ENCODE assay signal across 24 cellular contexts in the genomic region with DNA sequence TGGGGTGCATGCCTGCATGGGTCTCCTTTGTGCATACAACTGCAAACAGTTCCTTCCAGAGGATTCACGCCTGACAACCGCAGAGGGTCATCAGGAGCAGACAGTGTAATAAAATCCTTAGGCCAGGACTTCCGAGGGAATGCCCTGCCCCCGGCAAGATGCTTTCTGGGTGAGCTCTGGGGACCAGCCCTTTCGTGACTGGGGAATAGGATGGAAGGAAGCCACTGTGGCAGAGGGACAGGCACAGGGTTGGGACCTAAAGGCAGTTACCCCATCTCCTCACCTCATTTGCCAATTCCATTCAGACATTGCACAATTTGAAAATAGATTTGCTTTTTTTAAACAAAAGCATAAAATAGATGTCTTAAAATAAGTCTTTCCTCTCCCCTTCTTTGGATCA. TPM values are rescaled to one million over a fixed set of nuclear protein-coding genes. Genes with fewer than 3 reads are reported as not detected.
"Had no signal": no experiment of that assay in that cellular context is flagged by ENCODE, and none has a peak within 500 bp of the region (broad histone marks: within the 10 kb centered on the region; RNA-seq: fewer than 3 reads in every experiment).

No MANE protein-coding gene starts in this region.

- H3K4me3 ChIP-seq: hepatocyte, left lung, suprapubic skin, transverse colon, vagina had no signal

- DNase-seq: activated B cell treated with CpG ODN at 0.5 μM for 24 hours; activated CD4-positive, alpha-beta memory T cell treated with anti-CD3 and anti-CD28 coated beads for 36 hours; activated CD4-positive, alpha-beta T cell treated with anti-CD3 and anti-CD28 coated beads for 4 hours; activated gamma-delta T cell treated with Interleukin-2 at 50 U/mL for 16 hours; activated T-cell treated with anti-CD3 and anti-CD28 coated beads for 4 hours; effector CD4-positive, alpha-beta T cell; left lung; occipital lobe; retina; stimulated activated CD4-positive, alpha-beta T cell treated with anti-CD3 and anti-CD28 coated beads, Interleukin-2, amount 100 ng/mL, for 24 hours; stimulated activated naive CD8-positive, alpha-beta T cell treated with anti-CD3 and anti-CD28 coated beads, Interleukin-15, Interleukin-2, amounts not matched to agents 100 U/mL and 50 U/mL, for 24 hours; transverse colon had no signal

- H3K9me3 ChIP-seq: left lung, suprapubic skin, transverse colon, vagina had no signal

- H3K27ac ChIP-seq: hepatocyte, left lung, suprapubic skin, transverse colon, vagina had no signal

- ATAC-seq: activated naive CD4-positive, alpha-beta T cell treated with anti-CD3 and anti-CD28 coated beads, Interleukin-2, amount 50 U/mL, for 72 hours; esophagus mucosa; left lung; stimulated activated naive CD8-positive, alpha-beta T cell treated with anti-CD3 and anti-CD28 coated beads, Interleukin-15, Interleukin-2, amounts not matched to agents 100 U/mL and 50 U/mL, for 24 hours had no signal

- H3K27me3 ChIP-seq: hepatocyte, left lung, suprapubic skin, transverse colon, vagina had no signal

- H3K36me3 ChIP-seq: left lung, transverse colon, vagina had no signal

- H3K4me1 ChIP-seq: left lung, suprapubic skin, transverse colon, vagina had no signal

RNA-seq across cellular contexts. Expression of gene GOLT1A, which starts 6.4 kb away (rescaled TPM):
- total RNA-seq: activated B cell treated with CpG ODN at 0.5 μM for 24 hours; activated T-helper 1 cell treated with anti-CD3 and anti-CD28 coated beads, Interleukin-12 subunit alpha, Interleukin-12 subunit beta, Interleukin-2, Interleukin-4 antibody, amounts not matched to agents 30 ng/mL and 10 ng/mL and 1 ng/mL, durations not matched to agents 14 hours and 24 hours and 36 hours; esophagus mucosa; glomerular endothelial cell; occipital lobe; skeletal muscle tissue; suprapubic skin; T-helper 2 cell treated with Interferon-gamma antibody and Interleukin-4, amounts not matched to agents 100 ng/mL and 5 ng/mL, for 36 hours; vagina had no signal

RNA-seq across cellular contexts. Expression of gene KISS1, which starts 23.9 kb away (rescaled TPM):
- total RNA-seq: activated B cell treated with CpG ODN at 0.5 μM for 24 hours; activated CD4-positive, alpha-beta memory T cell treated with anti-CD3 and anti-CD28 coated beads for 36 hours; activated T-helper 1 cell treated with anti-CD3 and anti-CD28 coated beads, Interleukin-12 subunit alpha, Interleukin-12 subunit beta, Interleukin-2, Interleukin-4 antibody, amounts not matched to agents 30 ng/mL and 10 ng/mL and 1 ng/mL, durations not matched to agents 14 hours and 24 hours and 36 hours; cerebellum; esophagus mucosa; glomerular endothelial cell; occipital lobe; skeletal muscle tissue; suprapubic skin; T-helper 2 cell treated with Interferon-gamma antibody and Interleukin-4, amounts not matched to agents 100 ng/mL and 5 ng/mL, for 36 hours; transverse colon; vagina had no signal

RNA-seq across cellular contexts. Expression of gene REN, which starts 54.1 kb away (rescaled TPM):
- total RNA-seq: activated B cell treated with CpG ODN at 0.5 μM for 24 hours; activated CD4-positive, alpha-beta memory T cell treated with anti-CD3 and anti-CD28 coated beads for 36 hours; activated naive CD4-positive, alpha-beta T cell treated with anti-CD3 and anti-CD28 coated beads, Interleukin-2, amount 50 U/mL, for 72 hours; activated T-helper 1 cell treated with anti-CD3 and anti-CD28 coated beads, Interleukin-12 subunit alpha, Interleukin-12 subunit beta, Interleukin-2, Interleukin-4 antibody, amounts not matched to agents 30 ng/mL and 10 ng/mL and 1 ng/mL, durations not matched to agents 14 hours and 24 hours and 36 hours; cerebellum; esophagus mucosa; lung microvascular endothelial cell; mesothelial cell of epicardium; occipital lobe; skeletal muscle tissue; T-helper 2 cell treated with Interferon-gamma antibody and Interleukin-4, amounts not matched to agents 100 ng/mL and 5 ng/mL, for 36 hours; vagina had no signal
